28 cellular contexts compared by ENCODE assay signal in genomic region chr20:62087227-62087626, GRCh38. TPM values are rescaled to one million over a fixed set of nuclear protein-coding genes. Genes with fewer than 3 reads are reported as not detected.
DNase-seq lines count a peak whose midpoint lies in the region; ATAC-seq and TF ChIP-seq lines count a peak whose summit lies in the region.
"Had no signal": no experiment of that assay in that cellular context is flagged by ENCODE, and none has a peak within 500 bp of the region (broad histone marks: within the 10 kb centered on the region; RNA-seq: fewer than 3 reads in every experiment).

No MANE protein-coding gene starts in this region.

- CTCF ChIA-PET in Panc1 (lab: Charles Lee) (no interaction called here), GM10248 (lab: Yijun Ruan, JAX) (no interaction called here)

- H3K9me3 ChIP-seq in Panc1 (ENCODE audit: control insufficient read depth, insufficient read depth, low read depth, low read length) (no peaks in the 10 kb centered on the region), gastrocnemius medialis (no peaks in the 10 kb centered on the region)
- H3K9me3 ChIP-seq: uterus had no signal

- no peak for TF ChIP-seq POLR2A in gastrocnemius medialis (IDR thresholded peaks at IDR 0.05)

- no peak for TF ChIP-seq CTCF in Panc1 (IDR thresholded peaks at IDR 0.05)
- TF ChIP-seq CTCF in gastrocnemius medialis (IDR thresholded peaks at IDR 0.05 in 4 of 5, conservative IDR thresholded peaks at IDR 0.05 in 1 of 5) = no peak
- TF ChIP-seq CTCF in GM10248 (IDR thresholded peaks at IDR 0.05; ENCODE audit: control extremely low read depth, extremely low read depth, low read depth, missing control alignments) = no peak

- H3K27ac ChIP-seq in Panc1 (ENCODE audit: low read length) (no peak overlapping the region), gastrocnemius medialis (no peak overlapping the region)
- H3K27ac ChIP-seq: dorsolateral prefrontal cortex, uterus had no signal

- peaks cover 14% of the 10 kb centered on the region for H3K4me1 ChIP-seq in Panc1 (ENCODE audit: control insufficient read depth, insufficient read depth, low read length)
- H3K4me1 ChIP-seq in gastrocnemius medialis = peaks cover 0 to 3% of the 10 kb centered on the region in 2 donors
- H3K4me1 ChIP-seq: uterus had no signal

- POLR2A ChIA-PET in Panc1 (lab: Charles Lee) = interaction anchor here (0.7 kb wide), 1 partner anchor 23 kb away, joined by 4 read pairs; no protein-coding TSS in a partner anchor
- POLR2A ChIA-PET in GM10248 (lab: Yijun Ruan, JAX) = no interaction called here

- H3K4me3 ChIP-seq in Panc1 (ENCODE audit: low read depth in 2 of 2, low read length in 2 of 2) = no peak overlapping the region
- no peak overlapping the region for H3K4me3 ChIP-seq in gastrocnemius medialis
- H3K4me3 ChIP-seq: dorsolateral prefrontal cortex, GM12878, uterus had no signal

- H3K27me3 ChIP-seq in Panc1 (ENCODE audit: control insufficient read depth, insufficient read depth, low read length) = no peaks in the 10 kb centered on the region; the same call in 1 of the 2 replicates
- H3K27me3 ChIP-seq in gastrocnemius medialis = no peaks in the 10 kb centered on the region
- H3K27me3 ChIP-seq: uterus had no signal

- in situ Hi-C loops in Panc1 (cut with HindIII; ENCODE audit: low pct_unique_long_range_greater_than_20kb, low sequenced_read_pairs) = no loop called here
- in situ Hi-C loops in gastrocnemius medialis (cut with MboI; ENCODE audit: low sequenced_read_pairs in 4 of 4) = no loop called here

- peak; percentile 12 for DNase-seq in NCI-H82 (lab: John Stamatoyannopoulos, UW)
- no peak for DNase-seq in NCI-H82 treated with DMSO at 0.1 percent for 48 hours (lab: John Stamatoyannopoulos, UW; ENCODE audit: unreplicated experiment)
- DNase-seq in Panc1 (ENCODE audit: low read depth, low spot score) = no peak
- DNase-seq in iPS-NIHi11 (ENCODE audit: low spot score) = peak; percentile 66
- DNase-seq in gastrocnemius medialis = peak in 1 of 2 donors; percentile 47
- DNase-seq in UCSD-AML1 (lab: John Stamatoyannopoulos, UW; ENCODE audit: unreplicated experiment) = no peak
- no peak for DNase-seq in GM10248 (ENCODE audit: extremely low spot score)
- DNase-seq: activated CD4-positive, alpha-beta T cell treated with anti-CD3 and anti-CD28 coated beads, Interleukin-2, amount 50 U/mL, for 48 hours; activated CD8-positive, alpha-beta memory T cell treated with anti-CD3 and anti-CD28 coated beads, Interleukin-2, amount 50 U/mL, for 48 hours; anterior cingulate cortex; CD8-positive, alpha-beta T cell; central memory CD4-positive, alpha-beta T cell; DMS79 treated with DMSO at 0.1 percent for 48 hours; dorsolateral prefrontal cortex; left cardiac atrium; naive B cell; NCI-H146; NCI-H2171 treated with DMSO at 0.1 percent for 48 hours; occipital lobe; Right ventricle myocardium superior; stimulated activated CD4-positive, alpha-beta T cell treated with anti-CD3 and anti-CD28 coated beads, Interleukin-4, amount 100 ng/mL, for 24 hours; stimulated activated naive B cell treated with anti-CD40 and anti-IgM and Interleukin-4, amounts not matched to agents 10 μg/mL and 1 μg/mL and 100 μg/mL, for 72 hours; T-helper 9 cell; uterus had no signal

- no TSS peak for BruUV-seq in Panc1 (replicated peaks; lab: Mats Ljungman, UMichigan)

- ATAC-seq in Panc1 = 0 out of 2 replicates have a peak, but pooled peaks have one; percentile 51
- peak; percentile 43 to 55 for ATAC-seq in gastrocnemius medialis
- ATAC-seq in HG03045 (IDR thresholded peaks at IDR 0.05; ENCODE audit: unreplicated experiment) = no peak
- ATAC-seq: activated naive CD4-positive, alpha-beta T cell treated with anti-CD3 and anti-CD28 coated beads, Interleukin-2, amount 50 U/mL, for 72 hours; activated T-helper 17 cell treated with anti-CD3 and anti-CD28 coated beads, Interleukin-2, amount 50 U/mL, for 72 hours; CD8-positive, alpha-beta T cell; GM12878; stimulated activated naive B cell treated with anti-CD40 and anti-IgM and Interleukin-4, amounts not matched to agents 10 μg/mL and 1 μg/mL and 100 μg/mL, for 72 hours had no signal

- H3K36me3 ChIP-seq in Panc1 (ENCODE audit: control insufficient read depth, insufficient read depth, low read length) (no peaks in the 10 kb centered on the region), gastrocnemius medialis (no peaks in the 10 kb centered on the region)
- H3K36me3 ChIP-seq: uterus had no signal

- intact Hi-C loops in Panc1 (cut with micrococcal nuclease; ENCODE audit: unreplicated experiment) (no loop called here), gastrocnemius medialis (cut with DNase I; ENCODE audit: low total_unique reads) (no loop called here)

RNA-seq across cellular contexts. Expression of gene TAF4, which starts 21.5 kb away (rescaled TPM):
- total RNA-seq in Panc1 (2021; ENCODE audit: unreplicated experiment) = 21.0 TPM
- 27.9 TPM for polyA plus RNA-seq in Panc1 (2012; ENCODE audit: insufficient read length)
- total RNA-seq in gastrocnemius medialis = 10 to 100 TPM in 3 of 4 donors, 1 to 10 TPM in 1; 8.0 to 24.9 (median 13.9) TPM

RNA-seq across cellular contexts. Expression of gene LSM14B, which starts 35.0 kb away (rescaled TPM):
- 52.2 TPM for total RNA-seq in Panc1 (2021; ENCODE audit: unreplicated experiment)
- 50.1 TPM for polyA plus RNA-seq in Panc1 (2012; ENCODE audit: insufficient read length)
- total RNA-seq in gastrocnemius medialis = 10 to 100 TPM; 28.0 to 52.5 (median 36.2) TPM

RNA-seq across cellular contexts. Expression of gene PSMA7, which starts 56.0 kb away (rescaled TPM):
- total RNA-seq in Panc1 (2021; ENCODE audit: unreplicated experiment) (402 TPM), gastrocnemius medialis (1,000 to 10,000 TPM in 2 of 4 donors, 100 to 1,000 TPM in 2; 632 to 1,338 (median 1,003) TPM)
- 469 TPM for polyA plus RNA-seq in Panc1 (2012; ENCODE audit: insufficient read length)

RNA-seq across cellular contexts. Expression of gene SS18L1, which starts 56.3 kb away (rescaled TPM):
- total RNA-seq in Panc1 (2021; ENCODE audit: unreplicated experiment) = 21.6 TPM
- polyA plus RNA-seq in Panc1 (2012; ENCODE audit: insufficient read length) = 23.7 TPM
- 10 to 100 TPM; 11.5 to 31.8 (median 16.9) TPM for total RNA-seq in gastrocnemius medialis

Comparison
In these comparisons a context has a peak if more than half of its experiments do, and no peak if none do; other contexts are left out.
1. DNase-seq: peak in NCI-H82 (single experiment) and iPS-NIHi11 (single experiment); none in NCI-H82 treated with DMSO at 0.1 percent for 48 hours (single experiment), Panc1 (single experiment), UCSD-AML1 (single experiment) and GM10248 (single experiment).